In genomic region chr3:124856687-124857086, GRCh38 we compare ENCODE assay signal across 19 cellular contexts.
"Had no signal": no experiment of that assay in that cellular context is flagged by ENCODE, and none has a peak within 500 bp of the region (broad histone marks: within the 10 kb centered on the region; RNA-seq: fewer than 3 reads in every experiment).

No MANE protein-coding gene starts in this region.

- ATAC-seq: activated CD8-positive, alpha-beta T cell treated with anti-CD3 and anti-CD28 coated beads for 36 hours; activated naive CD8-positive, alpha-beta T cell treated with anti-CD3 and anti-CD28 coated beads, Interleukin-2, amount 50 U/mL, for 24 hours; left cardiac atrium; natural killer cell treated with Interleukin-12 subunit alpha and Interleukin-12 subunit beta and Interleukin-15 and Interleukin-18, amount 100 ng/mL, for 72 hours; stimulated activated naive B cell treated with anti-CD40 and anti-IgM and Interleukin-4, amounts not matched to agents 10 μg/mL and 1 μg/mL and 100 μg/mL, for 72 hours had no signal

- H3K4me3 Mint-ChIP-seq: activated CD8-positive, alpha-beta T cell treated with anti-CD3 and anti-CD28 coated beads for 36 hours; activated naive CD4-positive, alpha-beta T cell treated with anti-CD3 and anti-CD28 coated beads for 36 hours; activated naive CD8-positive, alpha-beta T cell treated with anti-CD3 and anti-CD28 coated beads, Interleukin-2, amount 50 U/mL, for 24 hours; dendritic cell treated with granulocyte-macrophage colony-stimulating factor and Interleukin-4, amounts not matched to agents 40 ng/mL and 50 ng/mL, for 4 days; mesothelial cell of epicardium; natural killer cell treated with Interleukin-12 subunit alpha and Interleukin-12 subunit beta and Interleukin-15 and Interleukin-18, amount 100 ng/mL, for 72 hours; stimulated activated naive B cell treated with anti-CD40 and anti-IgM and Interleukin-4, amounts not matched to agents 10 μg/mL and 1 μg/mL and 100 μg/mL, for 72 hours; T-helper 2 cell treated with Interferon-gamma antibody and Interleukin-4, amounts not matched to agents 5 μg/mL and 100 μg/mL, for 36 hours had no signal

- H3K4me3 ChIP-seq: ascending aorta, esophagus muscularis mucosa, lung, sigmoid colon had no signal

- H3K9me3 ChIP-seq: ascending aorta, esophagus muscularis mucosa, neutrophil, sigmoid colon had no signal

- H3K27ac ChIP-seq: esophagus muscularis mucosa, neutrophil had no signal

- H3K9me3 Mint-ChIP-seq: activated CD8-positive, alpha-beta T cell treated with anti-CD3 and anti-CD28 coated beads for 36 hours; activated naive CD4-positive, alpha-beta T cell treated with anti-CD3 and anti-CD28 coated beads for 36 hours; activated naive CD8-positive, alpha-beta T cell treated with anti-CD3 and anti-CD28 coated beads, Interleukin-2, amount 50 U/mL, for 24 hours; activated T-helper 2 cell treated with anti-CD3 and anti-CD28 coated beads, Interferon-gamma antibody, Interleukin-2, Interleukin-4, amounts not matched to agents 10 μg/mL and 5 μg/mL and 100 μg/mL, durations not matched to agents 14 hours and 24 hours and 36 hours; dendritic cell treated with granulocyte-macrophage colony-stimulating factor and Interleukin-4, amounts not matched to agents 40 ng/mL and 50 ng/mL, for 4 days; natural killer cell treated with Interleukin-12 subunit alpha and Interleukin-12 subunit beta and Interleukin-15 and Interleukin-18, amount 100 ng/mL, for 72 hours; stimulated activated naive B cell treated with anti-CD40 and anti-IgM and Interleukin-4, amounts not matched to agents 10 μg/mL and 1 μg/mL and 100 μg/mL, for 72 hours; T-helper 2 cell treated with Interferon-gamma antibody and Interleukin-4, amounts not matched to agents 5 μg/mL and 100 μg/mL, for 36 hours had no signal

- DNase-seq: activated CD4-positive, alpha-beta T cell treated with anti-CD3 and anti-CD28 coated beads for 48 hours; activated CD8-positive, alpha-beta T cell treated with anti-CD3 and anti-CD28 coated beads for 36 hours; activated naive CD4-positive, alpha-beta T cell treated with anti-CD3 and anti-CD28 coated beads for 36 hours; activated naive CD8-positive, alpha-beta T cell treated with anti-CD3 and anti-CD28 coated beads, Interleukin-2, amount 50 U/mL, for 24 hours; activated T-cell treated with anti-CD3 and anti-CD28 coated beads, Interleukin-2, amount 50 U/mL, for 1 hour; cerebellar nuclear complex; effector CD8-positive, alpha-beta T cell; left cardiac atrium; sigmoid colon; stimulated activated naive B cell treated with anti-CD40 and anti-IgM and Interleukin-4, amounts not matched to agents 10 μg/mL and 1 μg/mL and 100 μg/mL, for 72 hours had no signal

- H3K4me1 Mint-ChIP-seq: activated naive CD8-positive, alpha-beta T cell treated with anti-CD3 and anti-CD28 coated beads, Interleukin-2, amount 50 U/mL, for 24 hours; stimulated activated naive B cell treated with anti-CD40 and anti-IgM and Interleukin-4, amounts not matched to agents 10 μg/mL and 1 μg/mL and 100 μg/mL, for 72 hours had no signal

- H3K27me3 ChIP-seq: ascending aorta, esophagus muscularis mucosa, sigmoid colon had no signal

- H3K27ac Mint-ChIP-seq: activated CD8-positive, alpha-beta T cell treated with anti-CD3 and anti-CD28 coated beads for 36 hours; activated naive CD4-positive, alpha-beta T cell treated with anti-CD3 and anti-CD28 coated beads for 36 hours; activated naive CD8-positive, alpha-beta T cell treated with anti-CD3 and anti-CD28 coated beads, Interleukin-2, amount 50 U/mL, for 24 hours; activated T-helper 2 cell treated with anti-CD3 and anti-CD28 coated beads, Interferon-gamma antibody, Interleukin-2, Interleukin-4, amounts not matched to agents 10 μg/mL and 5 μg/mL and 100 μg/mL, durations not matched to agents 14 hours and 24 hours and 36 hours; mesothelial cell of epicardium; natural killer cell treated with Interleukin-12 subunit alpha and Interleukin-12 subunit beta and Interleukin-15 and Interleukin-18, amount 100 ng/mL, for 72 hours; stimulated activated naive B cell treated with anti-CD40 and anti-IgM and Interleukin-4, amounts not matched to agents 10 μg/mL and 1 μg/mL and 100 μg/mL, for 72 hours; T-helper 2 cell treated with Interferon-gamma antibody and Interleukin-4, amounts not matched to agents 5 μg/mL and 100 μg/mL, for 36 hours had no signal

- H3K36me3 Mint-ChIP-seq: natural killer cell treated with Interleukin-12 subunit alpha and Interleukin-12 subunit beta and Interleukin-15 and Interleukin-18, amount 100 ng/mL, for 72 hours; stimulated activated naive B cell treated with anti-CD40 and anti-IgM and Interleukin-4, amounts not matched to agents 10 μg/mL and 1 μg/mL and 100 μg/mL, for 72 hours had no signal

- H3K36me3 ChIP-seq: neutrophil had no signal
